In the genomic region with DNA sequence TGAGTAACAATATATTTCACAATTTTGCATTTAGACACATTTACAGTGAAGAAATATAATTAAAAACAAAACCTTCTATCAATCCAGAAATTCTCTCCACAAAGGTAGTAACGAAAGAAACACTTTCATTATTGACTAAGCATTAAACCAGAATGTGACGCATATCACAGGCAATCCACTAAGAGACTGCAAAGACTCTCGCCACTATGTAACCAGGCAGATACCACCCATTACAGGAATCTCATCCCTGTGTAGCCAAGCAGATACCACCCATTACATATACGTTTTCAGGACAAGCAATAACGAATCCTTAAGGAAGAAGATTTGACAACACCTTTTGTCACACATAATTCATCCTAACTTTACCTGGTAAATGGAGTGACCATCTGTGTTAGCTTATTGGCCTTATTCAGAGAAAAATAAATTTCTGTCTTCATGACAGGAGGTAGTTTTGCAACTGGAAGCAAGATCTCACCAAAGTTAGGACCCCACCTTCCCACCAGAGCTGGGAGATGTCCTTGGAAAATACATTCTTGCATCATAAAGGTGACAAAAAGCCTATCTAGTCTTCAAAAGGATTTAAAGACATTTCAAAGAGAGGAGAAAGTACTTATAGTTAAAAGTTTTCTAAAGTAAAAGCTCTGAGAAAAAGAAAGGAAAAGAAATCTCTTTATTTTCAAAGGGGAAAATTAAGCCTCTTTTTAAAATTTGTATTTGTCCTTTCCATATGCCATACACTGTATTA, we compare ENCODE assay signal across 20 cellular contexts. TPM values are rescaled to one million over a fixed set of nuclear protein-coding genes. Genes with fewer than 3 reads are reported as not detected.
DNase-seq lines count a peak whose midpoint lies in the region; ATAC-seq and TF ChIP-seq lines count a peak whose summit lies in the region.
"Had no signal": no experiment of that assay in that cellular context is flagged by ENCODE, and none has a peak within 500 bp of the region (broad histone marks: within the 10 kb centered on the region; RNA-seq: fewer than 3 reads in every experiment).

No MANE protein-coding gene starts in this region.

- no peak overlapping the region for H3K9ac ChIP-seq in endocrine pancreas (ENCODE audit: control insufficient read depth, insufficient read depth, low read length)

- H3K79me2 ChIP-seq in hepatocyte, result no peaks in the 10 kb centered on the region

- peak; percentile 77 to 87 for ATAC-seq in natural killer cell treated with Interleukin-12 subunit alpha and Interleukin-12 subunit beta and Interleukin-15 and Interleukin-18, amount 100 ng/mL, for 72 hours
- no peak for ATAC-seq in natural killer cell
- no peak for ATAC-seq in Panc1
- ATAC-seq in stimulated activated effector memory CD8-positive, alpha-beta T cell treated with anti-CD3 and anti-CD28 coated beads, Interleukin-12 subunit alpha, Interleukin-12 subunit beta, amount 100 ng/mL, for 72 hours, result peak; percentile 92
- ATAC-seq in activated CD4-positive, alpha-beta T cell treated with anti-CD3 and anti-CD28 coated beads for 36 hours, result no peak
- ATAC-seq: CD8-positive, alpha-beta T cell; HepG2 had no signal

- H3K4me3 ChIP-seq in Panc1 (ENCODE audit: low read depth in 2 of 2, low read length in 2 of 2) (no peak overlapping the region), endocrine pancreas (ENCODE audit: control insufficient read depth, insufficient read depth, low read length) (peak overlapping the region; percentile 55), hepatocyte (no peak overlapping the region)
- H3K4me3 ChIP-seq: PC-9 had no signal

- intact Hi-C loops in natural killer cell (cut with micrococcal nuclease), result no loop called here
- intact Hi-C loops in Panc1 (cut with micrococcal nuclease; ENCODE audit: unreplicated experiment), result no loop called here
- intact Hi-C loops in activated CD4-positive, alpha-beta T cell treated with anti-CD3 and anti-CD28 coated beads for 36 hours (cut with DNase I, micrococcal nuclease), result no loop called here

- H3K4me1 ChIP-seq in Panc1 (ENCODE audit: control insufficient read depth, insufficient read depth, low read length), result no peaks in the 10 kb centered on the region; the same call in 1 of the 2 replicates
- no peaks in the 10 kb centered on the region for H3K4me1 ChIP-seq in endocrine pancreas (ENCODE audit: control insufficient read depth, insufficient read depth, low read length)
- peaks cover 3% of the 10 kb centered on the region for H3K4me1 ChIP-seq in hepatocyte (ENCODE audit: insufficient read depth)

- BruUV-seq in Panc1 (replicated peaks; lab: Mats Ljungman, UMichigan), result no TSS peak

- no peaks in the 10 kb centered on the region for H3K9me3 Mint-ChIP-seq in natural killer cell treated with Interleukin-12 subunit alpha and Interleukin-12 subunit beta and Interleukin-15 and Interleukin-18, amount 100 ng/mL, for 72 hours
- no peaks in the 10 kb centered on the region for H3K9me3 Mint-ChIP-seq in natural killer cell
- no peaks in the 10 kb centered on the region for H3K9me3 Mint-ChIP-seq in stimulated activated effector memory CD8-positive, alpha-beta T cell treated with anti-CD3 and anti-CD28 coated beads, Interleukin-12 subunit alpha, Interleukin-12 subunit beta, amount 100 ng/mL, for 72 hours
- H3K9me3 Mint-ChIP-seq in activated CD4-positive, alpha-beta T cell treated with anti-CD3 and anti-CD28 coated beads for 36 hours (ENCODE audit: low read depth), result no peaks in the 10 kb centered on the region
- H3K9me3 Mint-ChIP-seq: CD8-positive, alpha-beta T cell; HFFc6 had no signal

- H3K27me3 Mint-ChIP-seq in natural killer cell treated with Interleukin-12 subunit alpha and Interleukin-12 subunit beta and Interleukin-15 and Interleukin-18, amount 100 ng/mL, for 72 hours, result peaks cover 6 to 12% of the 10 kb centered on the region in 2 donors
- H3K27me3 Mint-ChIP-seq in natural killer cell (ENCODE audit: low read depth in 2 of 2), result no peaks in the 10 kb centered on the region
- no peaks in the 10 kb centered on the region for H3K27me3 Mint-ChIP-seq in activated CD4-positive, alpha-beta T cell treated with anti-CD3 and anti-CD28 coated beads for 36 hours

- H3K36me3 ChIP-seq in Panc1 (ENCODE audit: control insufficient read depth, insufficient read depth, low read length) (no peaks in the 10 kb centered on the region), endocrine pancreas (ENCODE audit: control insufficient read depth, insufficient read depth, low read length) (no peaks in the 10 kb centered on the region), hepatocyte (replicated peaks; ENCODE audit: insufficient read depth, low read depth) (no peaks in the 10 kb centered on the region)

- CTCF ChIA-PET in Panc1 (lab: Charles Lee), result no interaction called here
- CTCF ChIA-PET in activated CD4-positive, alpha-beta T cell treated with anti-CD3 and anti-CD28 coated beads for 36 hours (lab: Charles Lee), result interaction anchor here (0.6 kb wide), 1 partner anchor 9 kb away, joined by 3 read pairs; no protein-coding TSS in a partner anchor

- H3K4me3 Mint-ChIP-seq in natural killer cell treated with Interleukin-12 subunit alpha and Interleukin-12 subunit beta and Interleukin-15 and Interleukin-18, amount 100 ng/mL, for 72 hours, result no peak overlapping the region
- no peak overlapping the region for H3K4me3 Mint-ChIP-seq in natural killer cell
- H3K4me3 Mint-ChIP-seq in stimulated activated effector memory CD8-positive, alpha-beta T cell treated with anti-CD3 and anti-CD28 coated beads, Interleukin-12 subunit alpha, Interleukin-12 subunit beta, amount 100 ng/mL, for 72 hours, result no peak overlapping the region
- no peak overlapping the region for H3K4me3 Mint-ChIP-seq in activated CD4-positive, alpha-beta T cell treated with anti-CD3 and anti-CD28 coated beads for 36 hours
- H3K4me3 Mint-ChIP-seq: CD8-positive, alpha-beta T cell; HFFc6 had no signal

- H2AFZ ChIP-seq in hepatocyte, result no peak overlapping the region
- H2AFZ ChIP-seq: PC-9 had no signal

- TF ChIP-seq CTCF in natural killer cell (IDR thresholded peaks at IDR 0.05) (no peak), Panc1 (IDR thresholded peaks at IDR 0.05) (no peak), hepatocyte (IDR thresholded peaks at IDR 0.05; ENCODE audit: poor library complexity) (no peak)

- H3K36me3 Mint-ChIP-seq in natural killer cell treated with Interleukin-12 subunit alpha and Interleukin-12 subunit beta and Interleukin-15 and Interleukin-18, amount 100 ng/mL, for 72 hours, result no peaks in the 10 kb centered on the region
- H3K36me3 Mint-ChIP-seq in natural killer cell, result no peaks in the 10 kb centered on the region
- no peaks in the 10 kb centered on the region for H3K36me3 Mint-ChIP-seq in stimulated activated effector memory CD8-positive, alpha-beta T cell treated with anti-CD3 and anti-CD28 coated beads, Interleukin-12 subunit alpha, Interleukin-12 subunit beta, amount 100 ng/mL, for 72 hours
- no peaks in the 10 kb centered on the region for H3K36me3 Mint-ChIP-seq in activated CD4-positive, alpha-beta T cell treated with anti-CD3 and anti-CD28 coated beads for 36 hours (ENCODE audit: low read depth)
- H3K36me3 Mint-ChIP-seq: CD8-positive, alpha-beta T cell had no signal

- H3K27ac ChIP-seq in Panc1 (ENCODE audit: low read length) (peak overlapping the region; percentile 49; the same call in 1 of the 2 replicates), hepatocyte (no peak overlapping the region)
- H3K27ac ChIP-seq: PC-9 had no signal

- in situ Hi-C loops in Panc1 (cut with HindIII; ENCODE audit: low pct_unique_long_range_greater_than_20kb, low sequenced_read_pairs), result no loop called here

- H4K20me1 ChIP-seq in hepatocyte (ENCODE audit: insufficient read depth, poor library complexity, severe bottlenecking), result no peaks in the 10 kb centered on the region

- DNase-seq in natural killer cell treated with Interleukin-12 subunit alpha and Interleukin-12 subunit beta and Interleukin-15 and Interleukin-18, amount 100 ng/mL, for 72 hours (ENCODE audit: low spot score), result no peak
- DNase-seq in natural killer cell (no peak), Panc1 (ENCODE audit: low read depth, low spot score) (no peak), hepatocyte (ENCODE audit: low spot score) (no peak), DMS53 treated with DMSO at 0.1 percent for 48 hours (lab: John Stamatoyannopoulos, UW; ENCODE audit: unreplicated experiment) (no peak)
- DNase-seq in stimulated activated effector memory CD8-positive, alpha-beta T cell treated with anti-CD3 and anti-CD28 coated beads, Interleukin-12 subunit alpha, Interleukin-12 subunit beta, amount 100 ng/mL, for 72 hours (ENCODE audit: low spot score in 2 of 2), result no peak
- DNase-seq in activated CD4-positive, alpha-beta T cell treated with anti-CD3 and anti-CD28 coated beads for 36 hours, result no peak
- DNase-seq: CD8-positive, alpha-beta T cell; DND-41; GF-D8; GOT3; HFFc6; NCI-H1048; NCI-H146; NCI-H2081; NCI-H510A; NCI-H82; PC-9 had no signal

- H3K27me3 ChIP-seq in Panc1 (ENCODE audit: control insufficient read depth, insufficient read depth, low read length) (no peaks in the 10 kb centered on the region), endocrine pancreas (ENCODE audit: control insufficient read depth, insufficient read depth, low read length) (no peaks in the 10 kb centered on the region), hepatocyte (no peaks in the 10 kb centered on the region)

- H3K27ac Mint-ChIP-seq in natural killer cell treated with Interleukin-12 subunit alpha and Interleukin-12 subunit beta and Interleukin-15 and Interleukin-18, amount 100 ng/mL, for 72 hours, result no peak overlapping the region
- H3K27ac Mint-ChIP-seq in natural killer cell, result no peak overlapping the region
- no peak overlapping the region for H3K27ac Mint-ChIP-seq in stimulated activated effector memory CD8-positive, alpha-beta T cell treated with anti-CD3 and anti-CD28 coated beads, Interleukin-12 subunit alpha, Interleukin-12 subunit beta, amount 100 ng/mL, for 72 hours
- H3K27ac Mint-ChIP-seq in activated CD4-positive, alpha-beta T cell treated with anti-CD3 and anti-CD28 coated beads for 36 hours, result no peak overlapping the region
- H3K27ac Mint-ChIP-seq: CD8-positive, alpha-beta T cell; HFFc6 had no signal

- 72% methylated on average over 5 of the region's 5 CpGs for WGBS in hepatocyte (ENCODE audit: low lambda C conversion rate, missing lambda C conversion rate)

- peaks cover 0 to 7% of the 10 kb centered on the region in 2 donors for H3K4me1 Mint-ChIP-seq in natural killer cell treated with Interleukin-12 subunit alpha and Interleukin-12 subunit beta and Interleukin-15 and Interleukin-18, amount 100 ng/mL, for 72 hours (ENCODE audit: low read depth in 2 of 2)
- H3K4me1 Mint-ChIP-seq in natural killer cell, result no peaks in the 10 kb centered on the region
- H3K4me1 Mint-ChIP-seq in stimulated activated effector memory CD8-positive, alpha-beta T cell treated with anti-CD3 and anti-CD28 coated beads, Interleukin-12 subunit alpha, Interleukin-12 subunit beta, amount 100 ng/mL, for 72 hours, result no peaks in the 10 kb centered on the region
- H3K4me1 Mint-ChIP-seq in activated CD4-positive, alpha-beta T cell treated with anti-CD3 and anti-CD28 coated beads for 36 hours, result no peaks in the 10 kb centered on the region

- no peaks in the 10 kb centered on the region for H3K9me3 ChIP-seq in Panc1 (ENCODE audit: control insufficient read depth, insufficient read depth, low read depth, low read length)
- no peaks in the 10 kb centered on the region for H3K9me3 ChIP-seq in endocrine pancreas (ENCODE audit: control insufficient read depth, low read length)
- no peaks in the 10 kb centered on the region for H3K9me3 ChIP-seq in hepatocyte (ENCODE audit: low read depth)

- no peak overlapping the region for H3K4me2 ChIP-seq in hepatocyte
- H3K4me2 ChIP-seq: PC-9 had no signal

- H3K9me2 ChIP-seq in hepatocyte (replicated peaks; ENCODE audit: insufficient read depth), result no peaks in the 10 kb centered on the region

- POLR2A ChIA-PET in Panc1 (lab: Charles Lee), result no interaction called here
- POLR2A ChIA-PET in activated CD4-positive, alpha-beta T cell treated with anti-CD3 and anti-CD28 coated beads for 36 hours (lab: Charles Lee), result no interaction called here

RNA-seq across cellular contexts. Expression of gene LRRC17, which starts 30.8 kb away (rescaled TPM):
- total RNA-seq in natural killer cell treated with Interleukin-12 subunit alpha and Interleukin-12 subunit beta and Interleukin-15 and Interleukin-18, amount 100 ng/mL, for 72 hours, result under 1 TPM; 0.14 to 0.81 TPM
- total RNA-seq in natural killer cell, result under 1 TPM in 1 of 3 donors, not detected in 2; 0.63 TPM
- 0.39 TPM for total RNA-seq in Panc1 (2021; ENCODE audit: unreplicated experiment)
- polyA plus RNA-seq in Panc1 (2012; ENCODE audit: insufficient read length), result not detected
- 40.8 and 50.8 TPM in 2 replicates for total RNA-seq in hepatocyte
- 16.0 and 20.4 TPM in 2 replicates for polyA plus RNA-seq in hepatocyte
- total RNA-seq in activated CD4-positive, alpha-beta T cell treated with anti-CD3 and anti-CD28 coated beads for 36 hours, result under 1 TPM; 0.21 to 0.25 TPM
- total RNA-seq: CD8-positive, alpha-beta T cell; PC-9 had no signal

Comparison
In these comparisons a context has a peak if more than half of its experiments do, and no peak if none do; other contexts are left out.
1. ATAC-seq: peak in natural killer cell treated with Interleukin-12 subunit alpha and Interleukin-12 subunit beta and Interleukin-15 and Interleukin-18, amount 100 ng/mL, for 72 hours (2 of 2) and stimulated activated effector memory CD8-positive, alpha-beta T cell treated with anti-CD3 and anti-CD28 coated beads, Interleukin-12 subunit alpha, Interleukin-12 subunit beta, amount 100 ng/mL, for 72 hours (single experiment); none in natural killer cell (0 of 3), Panc1 (single experiment) and activated CD4-positive, alpha-beta T cell treated with anti-CD3 and anti-CD28 coated beads for 36 hours (single experiment).
2. RNA of gene LRRC17, which starts 30.8 kb away (total RNA-seq): 40.8 to 50.8 TPM in hepatocyte; 0.14 to 0.81 TPM in natural killer cell treated with Interleukin-12 subunit alpha and Interleukin-12 subunit beta and Interleukin-15 and Interleukin-18, amount 100 ng/mL, for 72 hours, 0.39 TPM in Panc1 (single experiment), 0.21 to 0.25 TPM in activated CD4-positive, alpha-beta T cell treated with anti-CD3 and anti-CD28 coated beads for 36 hours and 0.63 TPM in natural killer cell; every median in the first group is over 10 times any median in the second.